14 cellular contexts compared by ENCODE assay signal in genomic region chr3:59245879-59246501, GRCh38.
DNase-seq lines count a peak whose midpoint lies in the region; ATAC-seq and TF ChIP-seq lines count a peak whose summit lies in the region.
"Had no signal": no experiment of that assay in that cellular context is flagged by ENCODE, and none has a peak within 500 bp of the region (broad histone marks: within the 10 kb centered on the region; RNA-seq: fewer than 3 reads in every experiment).

No MANE protein-coding gene starts in this region.

- H3K27me3 ChIP-seq in PC-3 (ENCODE audit: low read length) (no peaks in the 10 kb centered on the region), fibroblast of lung (ENCODE audit: control insufficient read depth, insufficient read depth, low read length) (no peaks in the 10 kb centered on the region)
- H3K27me3 ChIP-seq: esophagus muscularis mucosa, right lobe of liver had no signal

- H3K79me2 ChIP-seq in PC-3 (ENCODE audit: low read length) (no peaks in the 10 kb centered on the region), fibroblast of lung (ENCODE audit: control insufficient read depth, insufficient read depth, low read length) (no peaks in the 10 kb centered on the region)

- H3F3A ChIP-seq in PC-3 (ENCODE audit: low read length, unreplicated experiment) = peaks cover 11% of the 10 kb centered on the region

- peak overlapping the region; percentile 56 for H3K4me2 ChIP-seq in PC-3 (ENCODE audit: low read length)
- no peak overlapping the region for H3K4me2 ChIP-seq in fibroblast of lung (ENCODE audit: extremely low read depth, insufficient read depth, low read length)

- intact Hi-C loops in PC-3 (cut with micrococcal nuclease) = loop anchor here (2.0 to 10.0 kb wide), 7 partner anchors 31 to 371 kb away; no protein-coding TSS in a partner anchor

- POLR2A ChIA-PET in PC-3 (lab: Charles Lee; ENCODE audit: unreplicated experiment) = interaction anchor here (0.6 to 0.7 kb wide), 2 partner anchors 18 to 681 kb away, joined by 3 to 5 read pairs; no protein-coding TSS in a partner anchor
- POLR2A ChIA-PET in activated CD4-positive, alpha-beta memory T cell treated with anti-CD3 and anti-CD28 coated beads, Interleukin-2, amount 10 ng/mL, durations not matched to agents 7 days and 5 days (lab: Charles Lee) = no interaction called here

- no peak overlapping the region for H3K4me3 Mint-ChIP-seq in activated CD4-positive, alpha-beta memory T cell treated with anti-CD3 and anti-CD28 coated beads, Interleukin-2, amount 10 ng/mL, durations not matched to agents 7 days and 5 days

- H3K4me1 ChIP-seq in PC-3 (ENCODE audit: insufficient read depth, low read length) (peaks cover 57% of the 10 kb centered on the region), fibroblast of lung (ENCODE audit: control insufficient read depth, extremely low read depth, insufficient read depth, low read length) (no peaks in the 10 kb centered on the region)
- H3K4me1 ChIP-seq: lower lobe of right lung, right lobe of liver had no signal

- TF ChIP-seq CTCF in PC-3 (conservative IDR thresholded peaks at IDR 0.05; ENCODE audit: low read depth, low read length) (no peak), fibroblast of lung (conservative IDR thresholded peaks at IDR 0.05 in 1 of 2, IDR thresholded peaks at IDR 0.05 in 1 of 2; ENCODE audit: low read depth in 1 of 2, low read length in 2 of 2) (no peak)

- no peak overlapping the region for H3K27ac Mint-ChIP-seq in activated CD4-positive, alpha-beta memory T cell treated with anti-CD3 and anti-CD28 coated beads, Interleukin-2, amount 10 ng/mL, durations not matched to agents 7 days and 5 days

- H4K20me1 ChIP-seq in PC-3 (ENCODE audit: low read length) (no peaks in the 10 kb centered on the region), fibroblast of lung (ENCODE audit: control insufficient read depth, extremely low read depth, insufficient read depth, low read length) (no peaks in the 10 kb centered on the region)

- H3K4me1 Mint-ChIP-seq in activated CD4-positive, alpha-beta memory T cell treated with anti-CD3 and anti-CD28 coated beads, Interleukin-2, amount 10 ng/mL, durations not matched to agents 7 days and 5 days = peaks cover 3% of the 10 kb centered on the region

- CTCF ChIA-PET in PC-3 (lab: Charles Lee) = no interaction called here
- CTCF ChIA-PET in activated CD4-positive, alpha-beta memory T cell treated with anti-CD3 and anti-CD28 coated beads, Interleukin-2, amount 10 ng/mL, durations not matched to agents 7 days and 5 days (lab: Charles Lee) = no interaction called here

- peaks cover 8% of the 10 kb centered on the region for H3K9me3 Mint-ChIP-seq in activated CD4-positive, alpha-beta memory T cell treated with anti-CD3 and anti-CD28 coated beads, Interleukin-2, amount 10 ng/mL, durations not matched to agents 7 days and 5 days

- H3K36me3 Mint-ChIP-seq in activated CD4-positive, alpha-beta memory T cell treated with anti-CD3 and anti-CD28 coated beads, Interleukin-2, amount 10 ng/mL, durations not matched to agents 7 days and 5 days (ENCODE audit: low read depth) = peaks cover 7% of the 10 kb centered on the region

- peak overlapping the region; percentile 77 for H3K9ac ChIP-seq in PC-3 (ENCODE audit: low read length)
- H3K9ac ChIP-seq in fibroblast of lung (ENCODE audit: insufficient read depth, low read length) = no peak overlapping the region

- H3K9me2 ChIP-seq in PC-3 (replicated peaks; ENCODE audit: low read length) = no peaks in the 10 kb centered on the region

- no peaks in the 10 kb centered on the region for H3K27me3 Mint-ChIP-seq in activated CD4-positive, alpha-beta memory T cell treated with anti-CD3 and anti-CD28 coated beads, Interleukin-2, amount 10 ng/mL, durations not matched to agents 7 days and 5 days

- H3K36me3 ChIP-seq in PC-3 (ENCODE audit: low read depth, low read length) (no peaks in the 10 kb centered on the region), fibroblast of lung (ENCODE audit: control insufficient read depth, insufficient read depth, low read length) (no peaks in the 10 kb centered on the region)
- H3K36me3 ChIP-seq: esophagus muscularis mucosa, lower lobe of right lung, right lobe of liver had no signal

- H3K4me3 ChIP-seq in PC-3 (ENCODE audit: low read length) = peak overlapping the region; percentile 32
- H3K4me3 ChIP-seq in fibroblast of lung (replicated peaks in 1 of 4; ENCODE audit: control extremely low read depth in 1 of 4, insufficient read depth in 1 of 4, low read depth in 3 of 4, low read length in 4 of 4) = no peak overlapping the region
- H3K4me3 ChIP-seq: esophagus muscularis mucosa, lower lobe of right lung, right lobe of liver had no signal

- TSS peak; percentile 77 for BruUV-seq in PC-3 (replicated peaks; lab: Mats Ljungman, UMichigan)

- ATAC-seq in PC-3 (peak; percentile 11), HG03469 (IDR thresholded peaks at IDR 0.05; ENCODE audit: unreplicated experiment) (no peak)
- ATAC-seq: HCT116, lower lobe of right lung, right lobe of liver had no signal

- H3K27ac ChIP-seq in PC-3 (ENCODE audit: low read length) (peak overlapping the region; percentile 95), fibroblast of lung (ENCODE audit: insufficient read depth, low read length) (no peak overlapping the region)
- H3K27ac ChIP-seq: esophagus muscularis mucosa, lower lobe of right lung, right lobe of liver, RWPE1 had no signal

- H2AFZ ChIP-seq in PC-3 (ENCODE audit: low read length) = peak overlapping the region; percentile 42
- H2AFZ ChIP-seq in fibroblast of lung (ENCODE audit: low read length) = no peak overlapping the region

- DNase-seq in EL (peak; percentile 22), PC-3 (peak; percentile 82), fibroblast of lung (ENCODE audit: low read depth in 2 of 2) (peak; percentile 67 to 95), putamen (ENCODE audit: low spot score) (peak; percentile 32), DMS153 treated with DMSO at 0.1 percent for 48 hours (lab: John Stamatoyannopoulos, UW; ENCODE audit: unreplicated experiment) (no peak), islet precursor cell (no peak)
- no peak for DNase-seq in activated CD4-positive, alpha-beta memory T cell treated with anti-CD3 and anti-CD28 coated beads, Interleukin-2, amount 10 ng/mL, durations not matched to agents 7 days and 5 days
- DNase-seq: lower lobe of right lung, NCI-H1105 treated with DMSO at 0.1 percent for 48 hours, right lobe of liver had no signal

- H3K9me3 ChIP-seq in PC-3 (ENCODE audit: low read length) (no peaks in the 10 kb centered on the region), fibroblast of lung (ENCODE audit: control insufficient read depth, insufficient read depth, low read depth, low read length) (no peaks in the 10 kb centered on the region)
- H3K9me3 ChIP-seq: esophagus muscularis mucosa, lower lobe of right lung, right lobe of liver had no signal

Comparison
In these comparisons a context has a peak if more than half of its experiments do, and no peak if none do; other contexts are left out.
1. DNase-seq: peak in EL (single experiment), PC-3 (single experiment), fibroblast of lung (2 of 2) and putamen (single experiment); none in DMS153 treated with DMSO at 0.1 percent for 48 hours (single experiment), activated CD4-positive, alpha-beta memory T cell treated with anti-CD3 and anti-CD28 coated beads, Interleukin-2, amount 10 ng/mL, durations not matched to agents 7 days and 5 days (single experiment) and islet precursor cell (single experiment).